8 cellular contexts compared by ENCODE assay signal in the genomic region with DNA sequence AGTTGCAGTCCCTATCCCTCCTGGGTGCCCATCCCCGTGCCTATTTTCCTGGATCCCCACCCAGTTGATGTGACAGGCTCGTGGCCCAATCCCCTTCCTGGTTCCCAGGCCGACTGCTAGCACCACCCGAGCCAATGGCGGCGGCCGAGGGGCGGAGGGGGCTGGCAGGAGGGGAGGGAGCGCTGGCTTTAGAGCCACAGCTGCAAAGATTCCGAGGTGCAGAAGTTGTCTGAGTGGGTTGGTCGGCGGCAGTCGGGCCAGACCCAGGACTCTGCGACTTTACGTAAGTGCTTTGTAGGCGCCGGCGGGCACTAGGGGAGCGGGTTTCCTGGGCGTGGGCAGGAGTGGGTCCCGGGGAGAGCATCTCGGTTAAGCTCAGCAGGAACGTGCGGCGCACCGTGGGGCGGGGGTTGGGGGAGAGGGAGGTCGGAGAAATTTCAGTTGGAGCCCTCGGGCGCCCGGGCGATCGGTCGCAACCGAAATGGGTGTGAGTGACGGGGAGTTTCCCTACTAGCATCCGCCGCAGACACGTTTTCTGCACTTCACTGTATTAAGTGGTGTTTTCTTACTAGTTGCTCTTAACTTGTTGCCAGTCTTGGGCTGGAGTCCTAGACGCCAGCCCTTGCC. TPM values are rescaled to one million over a fixed set of nuclear protein-coding genes. Genes with fewer than 3 reads are reported as not detected.
A peak's percentile ranks its signal among the peaks of the same experiment; 100 is the strongest.
DNase-seq lines count a peak whose midpoint lies in the region; ATAC-seq and TF ChIP-seq lines count a peak whose summit lies in the region.

A gene with protein sequence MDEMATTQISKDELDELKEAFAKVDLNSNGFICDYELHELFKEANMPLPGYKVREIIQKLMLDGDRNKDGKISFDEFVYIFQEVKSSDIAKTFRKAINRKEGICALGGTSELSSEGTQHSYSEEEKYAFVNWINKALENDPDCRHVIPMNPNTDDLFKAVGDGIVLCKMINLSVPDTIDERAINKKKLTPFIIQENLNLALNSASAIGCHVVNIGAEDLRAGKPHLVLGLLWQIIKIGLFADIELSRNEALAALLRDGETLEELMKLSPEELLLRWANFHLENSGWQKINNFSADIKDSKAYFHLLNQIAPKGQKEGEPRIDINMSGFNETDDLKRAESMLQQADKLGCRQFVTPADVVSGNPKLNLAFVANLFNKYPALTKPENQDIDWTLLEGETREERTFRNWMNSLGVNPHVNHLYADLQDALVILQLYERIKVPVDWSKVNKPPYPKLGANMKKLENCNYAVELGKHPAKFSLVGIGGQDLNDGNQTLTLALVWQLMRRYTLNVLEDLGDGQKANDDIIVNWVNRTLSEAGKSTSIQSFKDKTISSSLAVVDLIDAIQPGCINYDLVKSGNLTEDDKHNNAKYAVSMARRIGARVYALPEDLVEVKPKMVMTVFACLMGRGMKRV (plus strand): TSS at position 197 of the 627 bp plus-strand sequence. CDS start 49,077 bp downstream, outside the sequence.

- peak; percentile 46 for ATAC-seq in HG02763 (IDR thresholded peaks at IDR 0.05; ENCODE audit: unreplicated experiment)

- TF ChIP-seq CTCF in astrocyte of the spinal cord (IDR thresholded peaks at IDR 0.05; ENCODE audit: low read depth, low read length) = no peak

- in situ Hi-C loops in astrocyte of the spinal cord (cut with HindIII; ENCODE audit: low sequenced_read_pairs) = no loop called here

- H3K4me3 ChIP-seq in astrocyte of the spinal cord (ENCODE audit: low read depth, low read length) = peak within 1 kb of the TSS; percentile 74

- peak; percentile 44 to 81 (median 70) for DNase-seq in NCI-H1417 (lab: John Stamatoyannopoulos, UW)
- no peak for DNase-seq in NCI-H1417 treated with DMSO at 0.1 percent for 48 hours (lab: John Stamatoyannopoulos, UW)
- peak; percentile 58 to 82 for DNase-seq in NCI-H524 (lab: John Stamatoyannopoulos, UW)
- DNase-seq in astrocyte of the spinal cord (ENCODE audit: low read depth, low spot score) = peak; percentile 85
- peak; percentile 92 for DNase-seq in hepatic stellate cell (ENCODE audit: low spot score)
- peak; percentile 94 for DNase-seq in posterior vena cava (ENCODE audit: low spot score)
- DNase-seq in CD1c-positive myeloid dendritic cell (ENCODE audit: extremely low spot score) = no peak

- intact Hi-C loops in posterior vena cava (cut with DNase I) = loop anchor here in 1 of 2 donors (10.0 kb wide), 2 partner anchors 106 to 226 kb away; no protein-coding TSS in a partner anchor

RNA-seq across cellular contexts. Expression of the gene that starts here (rescaled TPM):
- total RNA-seq in posterior vena cava = 100 to 1,000 TPM; 172 to 332 TPM

Comparison
In these comparisons a context has a peak if more than half of its experiments do, and no peak if none do; other contexts are left out.
1. DNase-seq: peak in NCI-H1417 (3 of 3), NCI-H524 (2 of 2), astrocyte of the spinal cord (single experiment), hepatic stellate cell (single experiment) and posterior vena cava (single experiment); none in NCI-H1417 treated with DMSO at 0.1 percent for 48 hours (single experiment) and CD1c-positive myeloid dendritic cell (single experiment).